ENCODE assay signal across 8 cellular contexts in the genomic region with DNA sequence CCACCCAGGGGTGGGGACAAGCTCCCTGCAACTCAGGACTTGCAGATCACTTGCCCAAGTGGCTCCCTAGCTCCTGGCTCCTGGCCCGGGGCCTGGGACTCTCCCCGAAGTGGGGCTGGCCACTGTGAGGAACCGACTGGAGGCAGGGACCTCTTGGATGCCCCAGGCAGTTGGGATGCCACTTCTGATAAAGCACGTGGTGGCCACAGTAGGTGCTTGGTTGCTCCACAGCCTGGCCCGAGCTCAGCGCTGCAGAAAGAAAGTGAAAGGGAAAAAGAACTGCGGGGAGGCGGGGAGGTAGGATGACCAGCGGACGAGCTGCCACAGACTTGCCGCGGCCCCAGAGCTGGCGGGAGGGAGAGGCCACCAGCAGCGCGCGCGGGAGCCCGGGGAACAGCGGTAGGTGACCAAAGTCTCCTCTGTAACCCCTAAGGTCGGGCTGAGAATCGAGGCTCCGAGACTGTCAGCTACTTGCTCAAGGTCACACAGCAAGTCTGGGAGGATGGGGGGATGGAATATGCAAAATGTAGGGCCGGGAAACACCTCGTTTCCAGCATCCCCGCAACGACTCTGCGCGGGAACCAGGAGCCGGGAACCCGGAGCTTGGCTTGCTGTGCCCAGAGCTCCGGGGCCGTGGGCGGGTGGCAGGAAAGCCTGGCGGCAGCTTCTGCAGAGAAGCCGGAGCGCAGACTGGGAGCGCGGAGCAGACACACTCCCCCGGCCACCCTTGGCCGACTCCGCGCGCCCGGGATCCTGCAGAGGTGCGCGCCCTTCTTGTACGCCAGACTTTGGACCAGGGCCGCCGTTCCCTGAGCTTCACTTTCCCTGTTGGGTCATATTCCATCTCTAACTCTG. TPM values are rescaled to one million over a fixed set of nuclear protein-coding genes. Genes with fewer than 3 reads are reported as not detected.
DNase-seq lines count a peak whose midpoint lies in the region; TF ChIP-seq lines count a peak whose summit lies in the region.

No MANE protein-coding gene starts in this region.

- peak overlapping the region; percentile 66 for H3K4me2 ChIP-seq in parathyroid adenoma (ENCODE audit: low read length)

- H3K9me3 Mint-ChIP-seq in HFFc6, result no peaks in the 10 kb centered on the region

- peak overlapping the region; percentile 6 for H3K27ac ChIP-seq in parathyroid adenoma

- H3K4me1 Mint-ChIP-seq in HFFc6 (ENCODE audit: low read depth), result peaks cover 28% of the 10 kb centered on the region

- peak overlapping the region; percentile 66 for H3K4me3 ChIP-seq in GM12865 (ENCODE audit: low read depth, low read length)
- H3K4me3 ChIP-seq in parathyroid adenoma (ENCODE audit: low read depth, low read length), result peak overlapping the region; percentile 58

- H3K9me3 ChIP-seq in parathyroid adenoma (ENCODE audit: control insufficient read depth, low read length), result no peaks in the 10 kb centered on the region

- H3K4me3 Mint-ChIP-seq in HFFc6, result peak overlapping the region; percentile 91

- no peak overlapping the region for H3K27ac Mint-ChIP-seq in HFFc6

- H2AFZ ChIP-seq in parathyroid adenoma, result peak overlapping the region; percentile 59

- no peak overlapping the region for H3K9ac ChIP-seq in parathyroid adenoma

- H3K27me3 Mint-ChIP-seq in HFFc6 (ENCODE audit: insufficient read depth), result peaks cover 47% of the 10 kb centered on the region

- peak; percentile 81 for DNase-seq in GM12865 (ENCODE audit: low read depth)
- DNase-seq in HFFc6, result no peak
- DNase-seq in activated CD4-positive, alpha-beta T cell treated with anti-CD3 and anti-CD28 coated beads, Interleukin-2, amount 50 U/mL, for 48 hours, result peak; percentile 34 to 35
- DNase-seq in glomerular visceral epithelial cell (ENCODE audit: extremely low spot score), result peak; percentile 40
- DNase-seq in NCI-H2081 treated with DMSO at 0.1 percent for 48 hours (lab: John Stamatoyannopoulos, UW), result no peak
- DNase-seq in NCI-H2081 (lab: John Stamatoyannopoulos, UW), result no peak
- DNase-seq in NCI-H1436 treated with DMSO at 0.1 percent for 48 hours (lab: John Stamatoyannopoulos, UW), result no peak

- H3K79me2 ChIP-seq in parathyroid adenoma, result no peaks in the 10 kb centered on the region

- H3K27me3 ChIP-seq in parathyroid adenoma (ENCODE audit: control insufficient read depth, insufficient read depth, low read length), result no peaks in the 10 kb centered on the region

- TF ChIP-seq CTCF in GM12865 (IDR thresholded peaks at IDR 0.05; ENCODE audit: insufficient read depth, low read depth, low read length, missing control alignments) (no peak), HFFc6 (IDR thresholded peaks at IDR 0.05) (no peak), parathyroid adenoma (IDR thresholded peaks at IDR 0.05) (no peak)

- H3K36me3 ChIP-seq in parathyroid adenoma (ENCODE audit: control insufficient read depth, insufficient read depth, low read length), result no peaks in the 10 kb centered on the region

- H3K36me3 Mint-ChIP-seq in HFFc6 (ENCODE audit: low read depth), result no peaks in the 10 kb centered on the region

- no peaks in the 10 kb centered on the region for H3K4me1 ChIP-seq in parathyroid adenoma

RNA-seq across cellular contexts. Expression of a gene that starts 1.9 kb away (rescaled TPM):
- total RNA-seq in HFFc6 (2021; fragmentation: NEBNext Ultra II Directional; extraction: Animal tissue kit (Norgen Biotek cat#: 25700)), result under 1 TPM in 5 of 6 experiments, not detected in 1; 0.11 to 0.24 (median 0.13) TPM

Comparison
In these comparisons a context has a peak if more than half of its experiments do, and no peak if none do; other contexts are left out.
1. DNase-seq: peak in GM12865 (single experiment), activated CD4-positive, alpha-beta T cell treated with anti-CD3 and anti-CD28 coated beads, Interleukin-2, amount 50 U/mL, for 48 hours (2 of 2) and glomerular visceral epithelial cell (single experiment); none in HFFc6 (single experiment), NCI-H2081 treated with DMSO at 0.1 percent for 48 hours (single experiment), NCI-H2081 (0 of 2) and NCI-H1436 treated with DMSO at 0.1 percent for 48 hours (single experiment).